ENCODE assay signal across 23 cellular contexts in the genomic region with DNA sequence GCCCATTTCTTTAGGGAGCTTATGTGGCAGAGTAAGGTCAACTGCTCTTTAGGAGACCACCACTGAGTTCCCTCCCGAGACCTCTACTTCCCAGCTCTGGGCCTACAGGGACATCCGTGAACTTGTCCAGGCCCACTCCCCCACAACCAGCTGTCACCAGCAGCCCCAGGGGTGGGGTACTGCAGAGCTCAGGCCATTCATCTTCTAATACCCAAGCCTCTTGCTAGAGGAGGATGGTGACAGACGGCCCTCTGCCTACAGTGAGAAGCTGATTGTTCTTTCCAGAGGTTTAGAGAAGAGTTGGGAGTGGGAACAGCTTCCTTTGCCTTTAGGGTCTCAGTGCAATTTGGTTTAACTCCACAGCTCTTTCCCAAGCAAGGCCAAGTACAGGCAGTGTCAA. TPM values are rescaled to one million over a fixed set of nuclear protein-coding genes. Genes with fewer than 3 reads are reported as not detected.
A peak's percentile ranks its signal among the peaks of the same experiment; 100 is the strongest.
DNase-seq lines count a peak whose midpoint lies in the region; ATAC-seq, FAIRE-seq and TF ChIP-seq lines count a peak whose summit lies in the region.
"Had no signal": no experiment of that assay in that cellular context is flagged by ENCODE, and none has a peak within 500 bp of the region (broad histone marks: within the 10 kb centered on the region; RNA-seq: fewer than 3 reads in every experiment).

No MANE protein-coding gene starts in this region.

- no peak for TF ChIP-seq EP300 in HepG2 (IDR thresholded peaks at IDR 0.05; ENCODE audit: low read depth in 2 of 2, low read length in 2 of 2)
- no peak for TF ChIP-seq EP300 in HepG2 (CRISPR knock-in tag; IDR thresholded peaks at IDR 0.05; ENCODE audit: borderline replicate concordance)

- no peaks in the 10 kb centered on the region for H3K9me3 ChIP-seq in RWPE2 (ENCODE audit: severe bottlenecking)
- no peaks in the 10 kb centered on the region for H3K9me3 ChIP-seq in HepG2 (ENCODE audit: low read length)
- H3K9me3 ChIP-seq: BLaER1 had no signal

- DNase-seq in NCI-H82 (lab: John Stamatoyannopoulos, UW) (peak; percentile 23), NCI-H82 treated with DMSO at 0.1 percent for 48 hours (lab: John Stamatoyannopoulos, UW; ENCODE audit: unreplicated experiment) (no peak), RWPE2 (ENCODE audit: low spot score) (peak; percentile 21), GOT3 (lab: John Stamatoyannopoulos, UW) (no peak), HepG2 (ENCODE audit: low spot score) (no peak)
- DNase-seq in stimulated activated effector memory CD8-positive, alpha-beta T cell treated with anti-CD3 and anti-CD28 coated beads, Interleukin-12 subunit alpha, Interleukin-12 subunit beta, amount 100 ng/mL, for 72 hours (ENCODE audit: low spot score in 2 of 2): no peak
- DNase-seq: Calu3; CD4-positive, CD25-positive, alpha-beta regulatory T cell; COR-L47; DND-41; H7; HCEC 1CT had no signal

- TF ChIP-seq CTCF in RWPE2 (IDR thresholded peaks at IDR 0.05; ENCODE audit: poor library complexity, severe bottlenecking): no peak
- no peak for TF ChIP-seq CTCF in HepG2 (CRISPR knock-in tag; IDR thresholded peaks at IDR 0.05)

- POLR2A ChIA-PET in HepG2 (lab: Yijun Ruan, JAX): no interaction called here

- H3K36me3 Mint-ChIP-seq in activated T-helper 17 cell treated with anti-CD3 and anti-CD28 coated beads, Interleukin-2, amount 50 U/mL, for 72 hours (ENCODE audit: low read depth): peaks cover 21% of the 10 kb centered on the region
- peaks cover 16% of the 10 kb centered on the region for H3K36me3 Mint-ChIP-seq in stimulated activated effector memory CD8-positive, alpha-beta T cell treated with anti-CD3 and anti-CD28 coated beads, Interleukin-12 subunit alpha, Interleukin-12 subunit beta, amount 100 ng/mL, for 72 hours

- ATAC-seq in RWPE2 (ENCODE audit: low read depth): no peak
- ATAC-seq in activated T-helper 17 cell treated with anti-CD3 and anti-CD28 coated beads, Interleukin-2, amount 50 U/mL, for 72 hours (replicated peaks): no peak
- ATAC-seq in stimulated activated effector memory CD8-positive, alpha-beta T cell treated with anti-CD3 and anti-CD28 coated beads, Interleukin-12 subunit alpha, Interleukin-12 subunit beta, amount 100 ng/mL, for 72 hours: no peak
- no peak for ATAC-seq in HG02885 (IDR thresholded peaks at IDR 0.05; ENCODE audit: poor library complexity, unreplicated experiment)
- ATAC-seq in HepG2: no peak

- CTCF ChIA-PET in HepG2 (lab: Yijun Ruan, JAX; ENCODE audit: low intra/inter-chr PET ratio, low total read pairs): no interaction called here

- BruUV-seq in HepG2 (replicated peaks; lab: Mats Ljungman, UMichigan): no TSS peak

- H3K4me3 ChIP-seq in RWPE2 (ENCODE audit: severe bottlenecking) (no peak overlapping the region), HepG2 (replicated peaks in 1 of 3; ENCODE audit: insufficient read depth in 1 of 3, low read depth in 2 of 3, low read length in 3 of 3) (no peak overlapping the region)
- H3K4me3 ChIP-seq: BLaER1 had no signal

- H3K27me3 Mint-ChIP-seq in activated T-helper 17 cell treated with anti-CD3 and anti-CD28 coated beads, Interleukin-2, amount 50 U/mL, for 72 hours: no peaks in the 10 kb centered on the region
- H3K27me3 Mint-ChIP-seq: B cell; CD4-positive, CD25-positive, alpha-beta regulatory T cell had no signal

- no peaks in the 10 kb centered on the region for H3K4me1 Mint-ChIP-seq in activated T-helper 17 cell treated with anti-CD3 and anti-CD28 coated beads, Interleukin-2, amount 50 U/mL, for 72 hours
- peaks cover 9% of the 10 kb centered on the region for H3K4me1 Mint-ChIP-seq in stimulated activated effector memory CD8-positive, alpha-beta T cell treated with anti-CD3 and anti-CD28 coated beads, Interleukin-12 subunit alpha, Interleukin-12 subunit beta, amount 100 ng/mL, for 72 hours
- H3K4me1 Mint-ChIP-seq: B cell; CD4-positive, CD25-positive, alpha-beta regulatory T cell had no signal

- no peak for TF ChIP-seq RAD21 in HepG2 (CRISPR knock-in tag; IDR thresholded peaks at IDR 0.05)

- peak overlapping the region; percentile 72 for H3K27ac Mint-ChIP-seq in activated T-helper 17 cell treated with anti-CD3 and anti-CD28 coated beads, Interleukin-2, amount 50 U/mL, for 72 hours
- H3K27ac Mint-ChIP-seq in stimulated activated effector memory CD8-positive, alpha-beta T cell treated with anti-CD3 and anti-CD28 coated beads, Interleukin-12 subunit alpha, Interleukin-12 subunit beta, amount 100 ng/mL, for 72 hours: peak overlapping the region; percentile 63
- H3K27ac Mint-ChIP-seq: B cell had no signal

- 91% methylated on average over 3 of the region's 3 CpGs for WGBS in HepG2 (ENCODE audit: low lambda C conversion rate)

- H3K36me3 ChIP-seq in RWPE2 (ENCODE audit: low read depth) (peaks cover 8% of the 10 kb centered on the region; the same call in 1 of the 2 replicates), HepG2 (replicated peaks in 1 of 2; ENCODE audit: control insufficient read depth in 1 of 2, insufficient read depth in 2 of 2, low read length in 2 of 2) (peaks cover 7 to 9% of the 10 kb centered on the region in 2 experiments; a peak in 4 of 5 replicates)

- H3K4me1 ChIP-seq in RWPE2 (ENCODE audit: insufficient read depth, poor library complexity, severe bottlenecking) (no peaks in the 10 kb centered on the region), HepG2 (ENCODE audit: insufficient read depth, low read length) (no peaks in the 10 kb centered on the region)

- H3K27me3 ChIP-seq in RWPE2 (ENCODE audit: insufficient read depth, poor library complexity, severe bottlenecking): no peaks in the 10 kb centered on the region
- no peaks in the 10 kb centered on the region for H3K27me3 ChIP-seq in HepG2 (ENCODE audit: control insufficient read depth in 1 of 2, insufficient read depth in 2 of 2, low read length in 2 of 2)
- H3K27me3 ChIP-seq: BLaER1 had no signal

- intact Hi-C loops in HepG2 (cut with micrococcal nuclease; ENCODE audit: unreplicated experiment): no loop called here

- H3K4me2 ChIP-seq in HepG2 (ENCODE audit: low read depth, low read length): no peak overlapping the region
- H3K4me2 ChIP-seq: BLaER1 had no signal

- H3K27ac ChIP-seq in RWPE2 (ENCODE audit: poor library complexity, severe bottlenecking) (no peak overlapping the region), HepG2 (ENCODE audit: extremely low read length, insufficient read depth, low read length) (no peak overlapping the region)
- H3K27ac ChIP-seq: 22Rv1, C4-2B had no signal

- H3K9me3 Mint-ChIP-seq in activated T-helper 17 cell treated with anti-CD3 and anti-CD28 coated beads, Interleukin-2, amount 50 U/mL, for 72 hours: no peaks in the 10 kb centered on the region
- no peaks in the 10 kb centered on the region for H3K9me3 Mint-ChIP-seq in stimulated activated effector memory CD8-positive, alpha-beta T cell treated with anti-CD3 and anti-CD28 coated beads, Interleukin-12 subunit alpha, Interleukin-12 subunit beta, amount 100 ng/mL, for 72 hours
- H3K9me3 Mint-ChIP-seq: CD4-positive, CD25-positive, alpha-beta regulatory T cell had no signal

- no peak overlapping the region for H3K9ac ChIP-seq in HepG2 (ENCODE audit: insufficient read depth, low read depth, low read length)
- H3K9ac ChIP-seq: BLaER1 had no signal

- no peak overlapping the region for H3K4me3 Mint-ChIP-seq in activated T-helper 17 cell treated with anti-CD3 and anti-CD28 coated beads, Interleukin-2, amount 50 U/mL, for 72 hours
- no peak overlapping the region for H3K4me3 Mint-ChIP-seq in stimulated activated effector memory CD8-positive, alpha-beta T cell treated with anti-CD3 and anti-CD28 coated beads, Interleukin-12 subunit alpha, Interleukin-12 subunit beta, amount 100 ng/mL, for 72 hours
- H3K4me3 Mint-ChIP-seq: B cell; CD4-positive, CD25-positive, alpha-beta regulatory T cell had no signal

- no peaks in the 10 kb centered on the region for H4K20me1 ChIP-seq in HepG2 (ENCODE audit: insufficient read depth, low read length)
- H4K20me1 ChIP-seq: BLaER1 had no signal

- H2AFZ ChIP-seq in HepG2 (ENCODE audit: low read length): no peak overlapping the region

- TF ChIP-seq POLR2A in HepG2 (IDR thresholded peaks at IDR 0.05; ENCODE audit: insufficient read depth in 1 of 2, low read depth in 2 of 2, low read length in 2 of 2): no peak

- no peaks in the 10 kb centered on the region for H3K79me2 ChIP-seq in HepG2 (ENCODE audit: insufficient read depth, low read length)

- FAIRE-seq in HepG2 (lab: Jason Lieb, UNC): no peak
- FAIRE-seq: A204.1, G401.6, GM12892, H1 had no signal

- in situ Hi-C loops in HepG2 (cut with HindIII; ENCODE audit: extremely low pct_ligation_motif_present, low pct_unique_long_range_greater_than_20kb): no loop called here

RNA-seq across cellular contexts. Expression of a gene that starts 33.2 kb away (rescaled TPM):
- under 1 TPM in 1 of 2 donors, not detected in 1; 0.32 TPM for total RNA-seq in activated T-helper 17 cell treated with anti-CD3 and anti-CD28 coated beads, Interleukin-2, amount 50 U/mL, for 72 hours
- total RNA-seq in HepG2 (2016; rRNA removed; fragmentation: Illumina TruSeq; extraction: Trizol): 0.62 TPM in 1 of 2 replicates, not detected in the other
- 0.40 and 0.62 TPM in 2 replicates for total RNA-seq in HepG2 (2016; cell fraction: cytosol; rRNA removed; fragmentation: Illumina TruSeq; extraction: Trizol; ENCODE audit: low read depth)
- 0.24 and 0.61 TPM in 2 replicates for total RNA-seq in HepG2 (2016; cell fraction: insoluble cytoplasmic fraction; rRNA removed; fragmentation: Illumina TruSeq; extraction: Trizol)
- total RNA-seq in HepG2 (2016; cell fraction: membrane; rRNA removed; fragmentation: Illumina TruSeq; extraction: Trizol): 0.28 and 0.55 TPM in 2 replicates
- 0.62 and 0.81 TPM in 2 replicates for total RNA-seq in HepG2 (2016; cell fraction: nucleus; rRNA removed; fragmentation: Illumina TruSeq; extraction: Trizol)
- polyA plus RNA-seq in HepG2 (2011; rRNA removed): 0.11 and 0.21 TPM in 2 replicates
- polyA plus RNA-seq in HepG2 (2011; cell fraction: cytosol; rRNA removed): 0.05 and 0.07 TPM in 2 replicates
- 1.3 and 1.4 TPM in 2 replicates for polyA plus RNA-seq in HepG2 (2011; cell fraction: nucleus; rRNA removed)
- 0.12 and 0.28 TPM in 2 replicates for polyA plus RNA-seq in HepG2 (2012)
- polyA plus RNA-seq in HepG2 (2016; cell fraction: cytosol; fragmentation: Illumina TruSeq; extraction: Trizol; ENCODE audit: low read depth): 0.10 TPM in 2 replicates
- polyA plus RNA-seq in HepG2 (2016; cell fraction: insoluble cytoplasmic fraction; fragmentation: Illumina TruSeq; extraction: Trizol; ENCODE audit: low read depth): 0.43 TPM in 1 of 2 replicates, not detected in the other
- 0.29 and 0.33 TPM in 2 replicates for polyA plus RNA-seq in HepG2 (2016; cell fraction: membrane; fragmentation: Illumina TruSeq; extraction: Trizol; ENCODE audit: low read depth)
- 0.81 and 2.0 TPM in 2 replicates for polyA plus RNA-seq in HepG2 (2016; cell fraction: nucleus; fragmentation: Illumina TruSeq; extraction: Trizol; ENCODE audit: insufficient read depth, low read depth)
- 0.44 and 1.7 TPM in 2 replicates for polyA minus RNA-seq in HepG2 (2011; rRNA and poly(A)+ RNA removed; ENCODE audit: low replicate concordance)
- polyA minus RNA-seq in HepG2 (2011; cell fraction: cytosol; rRNA and poly(A)+ RNA removed): not detected in 2 replicates
- 0.62 and 0.77 TPM in 2 replicates for polyA minus RNA-seq in HepG2 (2011; cell fraction: nucleus; rRNA and poly(A)+ RNA removed)
- polyA plus RNA-seq: AG04450; CD4-positive, CD25-positive, alpha-beta regulatory T cell had no signal

RNA-seq across cellular contexts. Expression of a gene that starts 46.4 kb away (rescaled TPM):
- total RNA-seq in activated T-helper 17 cell treated with anti-CD3 and anti-CD28 coated beads, Interleukin-2, amount 50 U/mL, for 72 hours: 10 to 100 TPM in 1 of 2 donors, 1 to 10 TPM in 1; 9.4 to 26.5 TPM
- 14.3 and 15.6 TPM in 2 replicates for total RNA-seq in HepG2 (2016; rRNA removed; fragmentation: Illumina TruSeq; extraction: Trizol)
- 2.4 and 3.1 TPM in 2 replicates for total RNA-seq in HepG2 (2016; cell fraction: cytosol; rRNA removed; fragmentation: Illumina TruSeq; extraction: Trizol; ENCODE audit: low read depth)
- 13.4 and 14.4 TPM in 2 replicates for total RNA-seq in HepG2 (2016; cell fraction: insoluble cytoplasmic fraction; rRNA removed; fragmentation: Illumina TruSeq; extraction: Trizol)
- total RNA-seq in HepG2 (2016; cell fraction: membrane; rRNA removed; fragmentation: Illumina TruSeq; extraction: Trizol): 5.8 and 6.8 TPM in 2 replicates
- total RNA-seq in HepG2 (2016; cell fraction: nucleus; rRNA removed; fragmentation: Illumina TruSeq; extraction: Trizol): 15.1 and 20.1 TPM in 2 replicates
- polyA plus RNA-seq in HepG2 (2011; rRNA removed): 12.9 and 15.0 TPM in 2 replicates
- 11.2 and 12.8 TPM in 2 replicates for polyA plus RNA-seq in HepG2 (2011; cell fraction: cytosol; rRNA removed)
- polyA plus RNA-seq in HepG2 (2011; cell fraction: nucleus; rRNA removed): 43.8 and 47.3 TPM in 2 replicates
- polyA plus RNA-seq in HepG2 (2012): 9.7 and 11.8 TPM in 2 replicates
- 2.2 and 2.4 TPM in 2 replicates for polyA plus RNA-seq in HepG2 (2016; cell fraction: cytosol; fragmentation: Illumina TruSeq; extraction: Trizol; ENCODE audit: low read depth)
- 14.5 and 14.6 TPM in 2 replicates for polyA plus RNA-seq in HepG2 (2016; cell fraction: insoluble cytoplasmic fraction; fragmentation: Illumina TruSeq; extraction: Trizol; ENCODE audit: low read depth)
- 3.4 and 5.4 TPM in 2 replicates for polyA plus RNA-seq in HepG2 (2016; cell fraction: membrane; fragmentation: Illumina TruSeq; extraction: Trizol; ENCODE audit: low read depth)
- 47.0 and 47.3 TPM in 2 replicates for polyA plus RNA-seq in HepG2 (2016; cell fraction: nucleus; fragmentation: Illumina TruSeq; extraction: Trizol; ENCODE audit: insufficient read depth, low read depth)
- polyA minus RNA-seq in HepG2 (2011; rRNA and poly(A)+ RNA removed; ENCODE audit: low replicate concordance): 37.2 and 43.4 TPM in 2 replicates
- 8.7 and 12.3 TPM in 2 replicates for polyA minus RNA-seq in HepG2 (2011; cell fraction: cytosol; rRNA and poly(A)+ RNA removed)
- 9.8 and 11.1 TPM in 2 replicates for polyA minus RNA-seq in HepG2 (2011; cell fraction: nucleus; rRNA and poly(A)+ RNA removed)

Comparison
In these comparisons a context has a peak if more than half of its experiments do, and no peak if none do; other contexts are left out.
1. DNase-seq: peak in NCI-H82 (single experiment) and RWPE2 (single experiment); none in NCI-H82 treated with DMSO at 0.1 percent for 48 hours (single experiment), stimulated activated effector memory CD8-positive, alpha-beta T cell treated with anti-CD3 and anti-CD28 coated beads, Interleukin-12 subunit alpha, Interleukin-12 subunit beta, amount 100 ng/mL, for 72 hours (0 of 2), GOT3 (single experiment) and HepG2 (single experiment).